Comparison of ENCODE assay signal across 9 cellular contexts in genomic region chr1:30754684-30755171, GRCh38. TPM values are rescaled to one million over a fixed set of nuclear protein-coding genes. Genes with fewer than 3 reads are reported as not detected.
DNase-seq lines count a peak whose midpoint lies in the region; ATAC-seq and TF ChIP-seq lines count a peak whose summit lies in the region.
"Had no signal": no experiment of that assay in that cellular context is flagged by ENCODE, and none has a peak within 500 bp of the region (broad histone marks: within the 10 kb centered on the region; RNA-seq: fewer than 3 reads in every experiment).

No MANE protein-coding gene starts in this region.

- H3K9me3 ChIP-seq in effector memory CD4-positive, alpha-beta T cell (ENCODE audit: control insufficient read depth, low read length), result no peaks in the 10 kb centered on the region

- no peaks in the 10 kb centered on the region for H3K9me3 Mint-ChIP-seq in chondrocyte (ENCODE audit: low read depth)

- peaks cover 6% of the 10 kb centered on the region for H3K27me3 Mint-ChIP-seq in chondrocyte (ENCODE audit: low read depth)

- peaks cover 12% of the 10 kb centered on the region for H3K4me1 Mint-ChIP-seq in chondrocyte (ENCODE audit: low read depth)

- no peak for TF ChIP-seq CTCF in GM06990 (IDR thresholded peaks at IDR 0.05; ENCODE audit: insufficient read depth, low read length, poor library complexity, severe bottlenecking)
- no peak for TF ChIP-seq CTCF in chondrocyte (IDR thresholded peaks at IDR 0.05)

- H3K4me1 ChIP-seq in effector memory CD4-positive, alpha-beta T cell (ENCODE audit: control insufficient read depth, insufficient read depth, low read length, poor library complexity, severe bottlenecking), result peaks cover 69% of the 10 kb centered on the region

- ATAC-seq in GM19438 (IDR thresholded peaks at IDR 0.05; ENCODE audit: low read depth, unreplicated experiment) (peak; percentile 41), HG03469 (IDR thresholded peaks at IDR 0.05; ENCODE audit: unreplicated experiment) (peak; percentile 33)

- no peaks in the 10 kb centered on the region for H3K27me3 ChIP-seq in GM06990 (replicated peaks; ENCODE audit: control insufficient read depth, insufficient read depth, low read length)
- H3K27me3 ChIP-seq in effector memory CD4-positive, alpha-beta T cell (replicated peaks; ENCODE audit: control insufficient read depth, insufficient read depth, low read length, poor library complexity, severe bottlenecking), result no peaks in the 10 kb centered on the region

- H3K4me3 ChIP-seq in GM06990 (replicated peaks; ENCODE audit: low read depth, low read length), result peak overlapping the region; percentile 99
- peak overlapping the region; percentile 87 for H3K4me3 ChIP-seq in effector memory CD4-positive, alpha-beta T cell (ENCODE audit: insufficient read depth, low read depth, low read length, poor library complexity, severe bottlenecking)

- peaks cover 24% of the 10 kb centered on the region for H3K36me3 ChIP-seq in GM06990 (ENCODE audit: control insufficient read depth, insufficient read depth, low read length)
- peaks cover 9% of the 10 kb centered on the region for H3K36me3 ChIP-seq in effector memory CD4-positive, alpha-beta T cell (ENCODE audit: control insufficient read depth, insufficient read depth, low read length)

- DNase-seq in GM06990 (ENCODE audit: extremely low read depth, insufficient read length), result peak; percentile 86
- peak in 1 of 3 donors; percentile 25 for DNase-seq in effector memory CD4-positive, alpha-beta T cell
- no peak for DNase-seq in pons (ENCODE audit: low spot score)
- DNase-seq in activated CD8-positive, alpha-beta memory T cell treated with anti-CD3 and anti-CD28 coated beads, Interleukin-2, amount 50 U/mL, for 4 hours, result no peak
- DNase-seq in chondrocyte (ENCODE audit: low spot score), result no peak
- no peak for DNase-seq in NCI-H2171 treated with DMSO at 0.1 percent for 48 hours (lab: John Stamatoyannopoulos, UW)

- no peak overlapping the region for H3K27ac Mint-ChIP-seq in chondrocyte (ENCODE audit: unreplicated experiment)

- no peak overlapping the region for H3K4me3 Mint-ChIP-seq in chondrocyte (ENCODE audit: unreplicated experiment)

- peak overlapping the region; percentile 93 for H3K27ac ChIP-seq in effector memory CD4-positive, alpha-beta T cell (ENCODE audit: insufficient read depth, low read length, poor library complexity, severe bottlenecking)

- H3K36me3 Mint-ChIP-seq in chondrocyte (ENCODE audit: low read depth), result no peaks in the 10 kb centered on the region

RNA-seq across cellular contexts. Expression of gene LAPTM5, which starts 2.8 kb away (rescaled TPM):
- 0.15 to 0.17 TPM in 2 of 3 replicates, not detected in the other for total RNA-seq in chondrocyte

RNA-seq across cellular contexts. Expression of gene MATN1, which starts 31.3 kb away (rescaled TPM):
- total RNA-seq in chondrocyte, result 0.19 to 0.82 TPM (median 0.47 TPM) in 3 replicates
- total RNA-seq: pulmonary artery endothelial cell had no signal
